ENCODE assay signal across 8 cellular contexts in the genomic region with DNA sequence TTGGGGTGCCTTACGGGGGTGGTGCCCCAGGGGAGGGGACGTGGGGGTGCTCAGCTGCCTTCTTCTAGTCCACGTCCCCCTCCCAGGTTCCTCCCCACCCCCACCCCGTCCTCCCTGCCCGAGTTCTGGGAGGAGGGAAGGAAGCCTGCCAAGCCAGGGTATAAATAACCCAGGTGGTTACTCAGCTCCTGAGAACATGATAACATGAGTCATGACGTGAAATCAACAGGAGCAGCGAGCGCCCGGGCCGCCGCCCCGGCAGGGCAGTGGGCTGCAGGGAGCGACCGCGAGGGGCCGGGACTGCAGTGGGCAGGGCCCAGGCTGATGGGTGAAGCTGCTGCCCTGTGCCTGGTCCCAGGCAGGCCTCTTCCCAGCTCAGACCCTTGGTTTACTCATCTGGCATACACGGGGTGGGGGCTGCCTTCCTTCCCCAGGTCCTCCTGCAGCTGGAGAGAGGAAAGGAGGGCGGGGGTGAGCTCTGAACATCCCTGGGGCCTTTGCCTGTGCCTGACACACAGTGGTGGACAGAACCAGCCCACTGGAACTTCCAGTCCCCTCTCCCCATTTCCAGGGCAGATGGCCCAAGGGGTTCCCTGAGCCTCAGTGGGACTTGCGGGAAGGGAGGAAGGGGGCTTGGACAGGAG. TPM values are rescaled to one million over a fixed set of nuclear protein-coding genes. Genes with fewer than 3 reads are reported as not detected.
DNase-seq lines count a peak whose midpoint lies in the region; ATAC-seq, FAIRE-seq and TF ChIP-seq lines count a peak whose summit lies in the region.

No MANE protein-coding gene starts in this region.

- POLR2A ChIA-PET in HepG2 (lab: Yijun Ruan, JAX), result no interaction called here

- H3K27ac ChIP-seq in HepG2 (ENCODE audit: extremely low read length, insufficient read depth, low read length) (no peak overlapping the region), vagina (peak overlapping the region; percentile 58)

- no peaks in the 10 kb centered on the region for H3K36me3 ChIP-seq in HepG2 (replicated peaks in 1 of 2; ENCODE audit: control insufficient read depth in 1 of 2, insufficient read depth in 2 of 2, low read length in 2 of 2)
- no peaks in the 10 kb centered on the region for H3K36me3 ChIP-seq in vagina

- no peaks in the 10 kb centered on the region for H4K20me1 ChIP-seq in HepG2 (ENCODE audit: insufficient read depth, low read length)

- peaks cover 82% of the 10 kb centered on the region for H3K4me1 ChIP-seq in HepG2 (ENCODE audit: insufficient read depth, low read length)
- H3K4me1 ChIP-seq in vagina, result peaks cover 45% of the 10 kb centered on the region

- peaks cover 9 to 38% of the 10 kb centered on the region in 2 experiments; a peak in 3 of 5 replicates for H3K27me3 ChIP-seq in HepG2 (ENCODE audit: control insufficient read depth in 1 of 2, insufficient read depth in 2 of 2, low read length in 2 of 2)
- no peaks in the 10 kb centered on the region for H3K27me3 ChIP-seq in vagina

- TF ChIP-seq POLR2A in HepG2 (IDR thresholded peaks at IDR 0.05; ENCODE audit: insufficient read depth in 1 of 2, low read depth in 2 of 2, low read length in 2 of 2) (no peak), vagina (IDR thresholded peaks at IDR 0.05) (no peak)

- H3K9ac ChIP-seq in HepG2 (ENCODE audit: insufficient read depth, low read depth, low read length), result no peak overlapping the region

- TF ChIP-seq EP300 in HepG2 (IDR thresholded peaks at IDR 0.05; ENCODE audit: low read depth in 2 of 2, low read length in 2 of 2), result no peak
- TF ChIP-seq EP300 in HepG2 (CRISPR knock-in tag; IDR thresholded peaks at IDR 0.05; ENCODE audit: borderline replicate concordance), result no peak

- no peak for TF ChIP-seq RAD21 in HepG2 (CRISPR knock-in tag; IDR thresholded peaks at IDR 0.05)

- peak overlapping the region; percentile 46; the same call in 1 of the 2 replicates for H3K4me2 ChIP-seq in HepG2 (ENCODE audit: low read depth, low read length)

- no peak overlapping the region for H3K4me3 Mint-ChIP-seq in activated CD8-positive, alpha-beta memory T cell treated with anti-CD3 and anti-CD28 coated beads, Interleukin-2, amount 10 ng/mL, durations not matched to agents 7 days and 5 days

- TF ChIP-seq CTCF in HepG2 (CRISPR knock-in tag; IDR thresholded peaks at IDR 0.05) (no peak), vagina (IDR thresholded peaks at IDR 0.05) (no peak)

- H3K36me3 Mint-ChIP-seq in activated CD8-positive, alpha-beta memory T cell treated with anti-CD3 and anti-CD28 coated beads, Interleukin-2, amount 10 ng/mL, durations not matched to agents 7 days and 5 days, result no peaks in the 10 kb centered on the region

- no peak overlapping the region for H3K27ac Mint-ChIP-seq in activated CD8-positive, alpha-beta memory T cell treated with anti-CD3 and anti-CD28 coated beads, Interleukin-2, amount 10 ng/mL, durations not matched to agents 7 days and 5 days

- in situ Hi-C loops in HepG2 (cut with HindIII; ENCODE audit: extremely low pct_ligation_motif_present, low pct_unique_long_range_greater_than_20kb), result no loop called here

- intact Hi-C loops in HepG2 (cut with micrococcal nuclease; ENCODE audit: unreplicated experiment) (no loop called here), vagina (cut with DNase I) (no loop called here)

- H3K9me3 ChIP-seq in HepG2 (ENCODE audit: low read length) (no peaks in the 10 kb centered on the region), vagina (no peaks in the 10 kb centered on the region)

- peak; percentile 56 for DNase-seq in activated CD8-positive, alpha-beta memory T cell treated with anti-CD3 and anti-CD28 coated beads, Interleukin-2, amount 10 ng/mL, durations not matched to agents 7 days and 5 days
- DNase-seq in activated CD8-positive, alpha-beta memory T cell treated with anti-CD3 and anti-CD28 coated beads, Interleukin-2, amount 50 U/mL, for 4 hours, result no peak
- peak; percentile 83 for DNase-seq in cerebellar cortex (ENCODE audit: low spot score)
- no peak for DNase-seq in HepG2 (ENCODE audit: low spot score)
- DNase-seq in vagina (ENCODE audit: extremely low spot score in 2 of 2), result no peak

- H2AFZ ChIP-seq in HepG2 (ENCODE audit: low read length), result no peak overlapping the region

- WGBS in HepG2 (ENCODE audit: low lambda C conversion rate), result 7% methylated on average over 5 of the region's 19 CpGs

- FAIRE-seq in HepG2 (lab: Jason Lieb, UNC), result no peak

- CTCF ChIA-PET in activated CD8-positive, alpha-beta memory T cell treated with anti-CD3 and anti-CD28 coated beads, Interleukin-2, amount 10 ng/mL, durations not matched to agents 7 days and 5 days (lab: Charles Lee), result interaction anchor here (1.0 to 1.2 kb wide), 2 partner anchors 11 to 83 kb away, joined by 3 to 4 read pairs; no protein-coding TSS in a partner anchor
- CTCF ChIA-PET in HepG2 (lab: Yijun Ruan, JAX; ENCODE audit: low intra/inter-chr PET ratio, low total read pairs), result no interaction called here

- no peaks in the 10 kb centered on the region for H3K9me3 Mint-ChIP-seq in activated CD8-positive, alpha-beta memory T cell treated with anti-CD3 and anti-CD28 coated beads, Interleukin-2, amount 10 ng/mL, durations not matched to agents 7 days and 5 days (ENCODE audit: low read depth)

- peak overlapping the region in 1 of 3 experiments; percentile 49; a peak in 1 of 6 replicates for H3K4me3 ChIP-seq in HepG2 (replicated peaks in 1 of 3; ENCODE audit: insufficient read depth in 1 of 3, low read depth in 2 of 3, low read length in 3 of 3)
- peak overlapping the region in 1 of 2 donors; percentile 19 for H3K4me3 ChIP-seq in vagina

- peaks cover 25% of the 10 kb centered on the region for H3K27me3 Mint-ChIP-seq in activated CD8-positive, alpha-beta memory T cell treated with anti-CD3 and anti-CD28 coated beads, Interleukin-2, amount 10 ng/mL, durations not matched to agents 7 days and 5 days

- ATAC-seq in activated CD8-positive, alpha-beta memory T cell treated with anti-CD3 and anti-CD28 coated beads, Interleukin-2, amount 10 ng/mL, durations not matched to agents 7 days and 5 days, result peak; percentile 59
- ATAC-seq in HepG2, result peak; percentile 18
- no peak for ATAC-seq in GM21825 (IDR thresholded peaks at IDR 0.05; ENCODE audit: unreplicated experiment)
- no peak for ATAC-seq in HG03432 (IDR thresholded peaks at IDR 0.05; ENCODE audit: unreplicated experiment)

- H3K79me2 ChIP-seq in HepG2 (ENCODE audit: insufficient read depth, low read length), result no peaks in the 10 kb centered on the region

- peaks cover 31% of the 10 kb centered on the region for H3K4me1 Mint-ChIP-seq in activated CD8-positive, alpha-beta memory T cell treated with anti-CD3 and anti-CD28 coated beads, Interleukin-2, amount 10 ng/mL, durations not matched to agents 7 days and 5 days

- BruUV-seq in HepG2 (replicated peaks; lab: Mats Ljungman, UMichigan), result no TSS peak

TF ChIP-seq in HepG2, 621 proteins besides CTCF, POLR2A, EP300 and RAD21:
- TF ChIP-seq FOSL2 (CRISPR knock-in tag; IDR thresholded peaks at IDR 0.05) (peak; percentile 60), ZNF670 (CRISPR knock-in tag; IDR thresholded peaks at IDR 0.05; ENCODE audit: borderline replicate concordance) (no peak), ZFX (CRISPR knock-in tag; IDR thresholded peaks at IDR 0.05; ENCODE audit: low read depth) (peak; percentile 17; the same call in 1 of the 2 replicates), ZBTB7B (CRISPR knock-in tag; IDR thresholded peaks at IDR 0.05) (no peak), SAP130 (CRISPR knock-in tag; IDR thresholded peaks at IDR 0.05; ENCODE audit: low read depth) (0 out of 2 replicates have a peak, but pooled peaks have one; percentile 20), RBM39 (IDR thresholded peaks at IDR 0.05; ENCODE audit: low read depth, low read length, poor library complexity, severe bottlenecking) (no peak), HDAC1 (CRISPR knock-in tag; IDR thresholded peaks at IDR 0.05) (0 out of 2 replicates have a peak, but pooled peaks have one; percentile 16)
TF ChIP-seq in HepG2: peak in this region for 4.

RNA-seq across cellular contexts. Expression of a gene that starts 8.8 kb away (rescaled TPM):
- total RNA-seq in activated CD8-positive, alpha-beta memory T cell treated with anti-CD3 and anti-CD28 coated beads, Interleukin-2, amount 10 ng/mL, durations not matched to agents 7 days and 5 days, result under 1 TPM in 1 of 2 experiments, not detected in 1; 0.35 TPM
- polyA plus RNA-seq in PFSK-1 (2012; ENCODE audit: insufficient read length, low read depth), result 6.1 TPM
- 0.65 and 1.4 TPM in 2 replicates for total RNA-seq in HepG2 (2016; rRNA removed; fragmentation: Illumina TruSeq; extraction: Trizol)
- total RNA-seq in HepG2 (2016; cell fraction: cytosol; rRNA removed; fragmentation: Illumina TruSeq; extraction: Trizol; ENCODE audit: low read depth), result 0.26 and 0.30 TPM in 2 replicates
- 1.0 and 1.1 TPM in 2 replicates for total RNA-seq in HepG2 (2016; cell fraction: insoluble cytoplasmic fraction; rRNA removed; fragmentation: Illumina TruSeq; extraction: Trizol)
- total RNA-seq in HepG2 (2016; cell fraction: membrane; rRNA removed; fragmentation: Illumina TruSeq; extraction: Trizol), result 0.76 and 1.4 TPM in 2 replicates
- total RNA-seq in HepG2 (2016; cell fraction: nucleus; rRNA removed; fragmentation: Illumina TruSeq; extraction: Trizol), result 1.7 and 2.0 TPM in 2 replicates
- 10.1 and 12.8 TPM in 2 replicates for polyA plus RNA-seq in HepG2 (2011; rRNA removed)
- polyA plus RNA-seq in HepG2 (2011; cell fraction: cytosol; rRNA removed), result 12.7 and 12.9 TPM in 2 replicates
- polyA plus RNA-seq in HepG2 (2011; cell fraction: nucleus; rRNA removed), result 37.3 and 38.1 TPM in 2 replicates
- polyA plus RNA-seq in HepG2 (2012), result 11.5 and 12.7 TPM in 2 replicates
- polyA plus RNA-seq in HepG2 (2016; cell fraction: cytosol; fragmentation: Illumina TruSeq; extraction: Trizol; ENCODE audit: low read depth), result 0.15 and 0.27 TPM in 2 replicates
- 0.72 and 0.85 TPM in 2 replicates for polyA plus RNA-seq in HepG2 (2016; cell fraction: insoluble cytoplasmic fraction; fragmentation: Illumina TruSeq; extraction: Trizol; ENCODE audit: low read depth)
- polyA plus RNA-seq in HepG2 (2016; cell fraction: membrane; fragmentation: Illumina TruSeq; extraction: Trizol; ENCODE audit: low read depth), result 0.63 and 0.68 TPM in 2 replicates
- polyA plus RNA-seq in HepG2 (2016; cell fraction: nucleus; fragmentation: Illumina TruSeq; extraction: Trizol; ENCODE audit: insufficient read depth, low read depth), result 3.3 and 3.9 TPM in 2 replicates
- polyA minus RNA-seq in HepG2 (2011; rRNA and poly(A)+ RNA removed; ENCODE audit: low replicate concordance), result 2.3 and 28.2 TPM in 2 replicates
- 13.6 and 16.1 TPM in 2 replicates for polyA minus RNA-seq in HepG2 (2011; cell fraction: cytosol; rRNA and poly(A)+ RNA removed)
- polyA minus RNA-seq in HepG2 (2011; cell fraction: nucleus; rRNA and poly(A)+ RNA removed), result 7.7 and 9.6 TPM in 2 replicates
- 4.7 TPM for total RNA-seq in vagina

Comparison
In these comparisons a context has a peak if more than half of its experiments do, and no peak if none do; other contexts are left out.
1. DNase-seq: peak in activated CD8-positive, alpha-beta memory T cell treated with anti-CD3 and anti-CD28 coated beads, Interleukin-2, amount 10 ng/mL, durations not matched to agents 7 days and 5 days (single experiment) and cerebellar cortex (single experiment); none in activated CD8-positive, alpha-beta memory T cell treated with anti-CD3 and anti-CD28 coated beads, Interleukin-2, amount 50 U/mL, for 4 hours (single experiment), HepG2 (single experiment) and vagina (0 of 2).
2. ATAC-seq: peak in activated CD8-positive, alpha-beta memory T cell treated with anti-CD3 and anti-CD28 coated beads, Interleukin-2, amount 10 ng/mL, durations not matched to agents 7 days and 5 days (single experiment) and HepG2 (single experiment); none in GM21825 (single experiment) and HG03432 (single experiment).